Comparison of ENCODE assay signal across 6 cellular contexts in genomic region chr11:21976210-21976609, GRCh38.
"Had no signal": no experiment of that assay in that cellular context is flagged by ENCODE, and none has a peak within 500 bp of the region (broad histone marks: within the 10 kb centered on the region; RNA-seq: fewer than 3 reads in every experiment).

No MANE protein-coding gene starts in this region.

- DNase-seq: GOT3, H9, HCEC 1CT, IMR-90, KG1 had no signal

- H3K27ac Mint-ChIP-seq: H9 had no signal

- H3K9me3 Mint-ChIP-seq: H9 had no signal

- ATAC-seq: K562 had no signal

- H3K4me3 Mint-ChIP-seq: H9 had no signal

- H3K4me3 ChIP-seq: K562 had no signal
